In the genomic region with DNA sequence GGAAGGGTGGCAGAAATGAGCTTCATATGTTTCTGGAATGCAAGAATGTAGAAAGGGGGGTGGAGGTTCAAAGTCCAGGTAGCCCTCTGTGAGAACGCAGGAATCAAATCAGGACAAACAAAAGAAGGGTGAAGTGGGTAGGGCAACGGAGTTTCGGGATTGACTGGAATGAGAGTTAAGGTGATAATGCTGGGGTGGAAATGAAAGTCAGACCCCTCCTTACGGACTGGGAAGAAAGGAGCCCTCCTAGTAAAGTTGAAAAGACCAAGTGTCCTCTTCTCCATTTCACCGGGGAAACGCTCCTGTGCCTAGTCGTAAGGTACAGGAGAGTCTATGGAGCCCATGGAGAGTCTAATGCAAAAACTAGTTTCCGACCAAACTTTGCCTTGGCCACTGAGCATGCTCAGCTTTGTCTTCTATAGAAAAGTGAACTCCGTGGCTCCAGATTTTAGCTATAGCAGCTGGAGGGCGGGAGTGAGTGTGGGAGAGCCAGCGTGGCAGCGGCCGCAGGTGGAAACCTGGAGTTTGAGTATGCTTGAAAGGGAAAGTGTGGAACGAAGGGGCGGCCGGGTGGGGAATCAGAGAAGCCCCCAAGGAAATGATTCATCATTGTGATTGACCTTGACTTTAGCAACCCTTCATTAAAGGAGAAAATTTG, we compare ENCODE assay signal across 1 cellular context.
TF ChIP-seq lines count a peak whose summit lies in the region.

No MANE protein-coding gene starts in this region.

TF ChIP-seq in HepG2, 621 proteins besides CTCF, POLR2A, EP300 and RAD21 (continued from another document and continues in another):
- TF ChIP-seq HMGXB4 (CRISPR knock-in tag; IDR thresholded peaks at IDR 0.05; ENCODE audit: borderline replicate concordance in 1 of 2, low read depth in 1 of 2), result peak in 1 of 2 experiments; percentile 16; a peak in 2 of 4 replicates
- TF ChIP-seq ZNF614 (CRISPR knock-in tag; IDR thresholded peaks at IDR 0.05; ENCODE audit: borderline replicate concordance), result peak; percentile 59; the same call in 1 of the 2 replicates
- TF ChIP-seq MEF2D (CRISPR knock-in tag; IDR thresholded peaks at IDR 0.05), result no peak
- no peak for TF ChIP-seq ZNF20 (CRISPR knock-in tag; IDR thresholded peaks at IDR 0.05)
- no peak; the same call in 1 of the 2 replicates for TF ChIP-seq MYC (CRISPR knock-in tag; IDR thresholded peaks at IDR 0.05; ENCODE audit: borderline replicate concordance)
- peak; percentile 88 for TF ChIP-seq PAXIP1 (CRISPR knock-in tag; conservative IDR thresholded peaks at IDR 0.05)
- no peak for TF ChIP-seq CREBL2 (CRISPR knock-in tag; IDR thresholded peaks at IDR 0.05; ENCODE audit: borderline replicate concordance)
- no peak for TF ChIP-seq ZNF749 (CRISPR knock-in tag; IDR thresholded peaks at IDR 0.05; ENCODE audit: borderline replicate concordance)
- TF ChIP-seq GATA4 (IDR thresholded peaks at IDR 0.05; ENCODE audit: borderline replicate concordance, low read depth), result 0 out of 2 replicates have a peak, but pooled peaks have one; percentile 42
- TF ChIP-seq ZFP36L1 (CRISPR knock-in tag; IDR thresholded peaks at IDR 0.05), result peak; percentile 59; the same call in 1 of the 2 replicates
- no peak for TF ChIP-seq ATF7 (IDR thresholded peaks at IDR 0.05)
- TF ChIP-seq ATF7 (CRISPR knock-in tag; IDR thresholded peaks at IDR 0.05), result no peak
- peak; percentile 70; the same call in 1 of the 2 replicates for TF ChIP-seq PHF21A (CRISPR knock-in tag; IDR thresholded peaks at IDR 0.05)
- peak; percentile 62 for TF ChIP-seq POLR2AphosphoS5 (IDR thresholded peaks at IDR 0.05; ENCODE audit: low read depth, low read length)
- no peak for TF ChIP-seq MED8 (CRISPR knock-in tag; IDR thresholded peaks at IDR 0.05; ENCODE audit: insufficient replicate concordance)
- 0 out of 2 replicates have a peak, but pooled peaks have one; percentile 17 for TF ChIP-seq ZNF713 (CRISPR knock-in tag; IDR thresholded peaks at IDR 0.05)
- no peak for TF ChIP-seq RBM22 (optimal IDR thresholded peaks at IDR 0.05; ENCODE audit: low read length)
- TF ChIP-seq MBNL3 (CRISPR knock-in tag; conservative IDR thresholded peaks at IDR 0.05), result no peak
- no peak for TF ChIP-seq NONO (IDR thresholded peaks at IDR 0.05)
- peak; percentile 55; the same call in 1 of the 2 replicates for TF ChIP-seq NONO (CRISPR knock-in tag; conservative IDR thresholded peaks at IDR 0.05)
- no peak for TF ChIP-seq PTBP1 (IDR thresholded peaks at IDR 0.05; ENCODE audit: low read depth, low read length, poor library complexity, severe bottlenecking)
- no peak for TF ChIP-seq ZSCAN30 (CRISPR knock-in tag; IDR thresholded peaks at IDR 0.05)
- no peak; the same call in 1 of the 2 replicates for TF ChIP-seq ZNF337 (CRISPR knock-in tag; IDR thresholded peaks at IDR 0.05; ENCODE audit: borderline replicate concordance, low read depth)
- no peak for TF ChIP-seq ZNF790 (CRISPR knock-in tag; IDR thresholded peaks at IDR 0.05; ENCODE audit: borderline replicate concordance)
- TF ChIP-seq ARHGAP35 (CRISPR knock-in tag; IDR thresholded peaks at IDR 0.05; ENCODE audit: borderline replicate concordance), result no peak; the same call in 1 of the 2 replicates
- no peak for TF ChIP-seq RORA (CRISPR knock-in tag; IDR thresholded peaks at IDR 0.05)
- no peak for TF ChIP-seq SMAD3 (CRISPR knock-in tag; IDR thresholded peaks at IDR 0.05)
- TF ChIP-seq ZC3H4 (CRISPR knock-in tag; IDR thresholded peaks at IDR 0.05; ENCODE audit: borderline replicate concordance), result peak; percentile 50; the same call in 1 of the 2 replicates
- TF ChIP-seq CBFB (CRISPR knock-in tag; IDR thresholded peaks at IDR 0.05), result no peak
- TF ChIP-seq SIN3A (IDR thresholded peaks at IDR 0.05; ENCODE audit: borderline replicate concordance, low read depth, low read length), result no peak; the same call in 1 of the 2 replicates
- TF ChIP-seq ETS1 (CRISPR knock-in tag; IDR thresholded peaks at IDR 0.05), result no peak
- peak; percentile 71; the same call in 1 of the 2 replicates for TF ChIP-seq SP5 (CRISPR knock-in tag; IDR thresholded peaks at IDR 0.05; ENCODE audit: borderline replicate concordance, low read depth)
- peak; percentile 94 for TF ChIP-seq HNF4G (IDR thresholded peaks at IDR 0.05; ENCODE audit: borderline replicate concordance, low read depth, low read length)
- TF ChIP-seq HNF4G (CRISPR knock-in tag; IDR thresholded peaks at IDR 0.05; ENCODE audit: borderline replicate concordance, low read depth), result peak; percentile 81; the same call in 1 of the 2 replicates
- TF ChIP-seq SRSF4 (IDR thresholded peaks at IDR 0.05; ENCODE audit: low read depth, low read length, poor library complexity, severe bottlenecking), result no peak
- TF ChIP-seq SYNCRIP (IDR thresholded peaks at IDR 0.05; ENCODE audit: insufficient read depth, low read depth, low read length), result no peak
- TF ChIP-seq ZBED4 (CRISPR knock-in tag; IDR thresholded peaks at IDR 0.05; ENCODE audit: borderline replicate concordance), result no peak
- no peak for TF ChIP-seq REXO4 (CRISPR knock-in tag; IDR thresholded peaks at IDR 0.05; ENCODE audit: borderline replicate concordance)
- no peak for TF ChIP-seq ASH2L (IDR thresholded peaks at IDR 0.05; ENCODE audit: insufficient read length, low read depth, low read length)
- no peak for TF ChIP-seq CSRNP1 (CRISPR knock-in tag; IDR thresholded peaks at IDR 0.05)
- TF ChIP-seq SAFB2 (CRISPR knock-in tag; IDR thresholded peaks at IDR 0.05; ENCODE audit: borderline replicate concordance, low read depth), result no peak
- no peak for TF ChIP-seq RBFOX2 (IDR thresholded peaks at IDR 0.05; ENCODE audit: low read depth, low read length)
- no peak for TF ChIP-seq CC2D1A (CRISPR knock-in tag; IDR thresholded peaks at IDR 0.05)
- no peak for TF ChIP-seq NFE2 (CRISPR knock-in tag; IDR thresholded peaks at IDR 0.05)
- TF ChIP-seq, protein P1, sequence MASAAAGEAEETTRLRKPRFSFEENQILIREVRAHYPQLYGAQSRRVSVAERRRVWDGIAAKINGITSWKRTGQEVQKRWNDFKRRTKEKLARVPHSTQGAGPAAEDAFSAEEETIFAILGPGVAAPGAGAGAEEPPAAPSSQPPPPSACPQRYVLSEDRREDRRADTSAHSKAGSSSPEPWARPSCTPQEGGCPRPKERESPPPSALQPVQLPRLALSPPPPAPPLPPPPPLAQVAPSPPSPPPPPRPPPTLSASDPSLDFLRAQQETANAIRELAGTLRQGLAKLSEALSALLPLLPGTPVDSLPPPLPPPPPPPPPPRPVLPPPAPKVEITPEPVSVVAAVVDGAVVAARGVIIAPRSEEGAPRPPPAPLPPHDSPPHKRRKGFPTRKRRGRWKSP (CRISPR knock-in tag; IDR thresholded peaks at IDR 0.05), result no peak; the same call in 1 of the 2 replicates
- TF ChIP-seq MXD4 (CRISPR knock-in tag; IDR thresholded peaks at IDR 0.05), result peak; percentile 11; the same call in 1 of the 2 replicates
- no peak for TF ChIP-seq SP4 (CRISPR knock-in tag; IDR thresholded peaks at IDR 0.05)
- no peak; the same call in 1 of the 2 replicates for TF ChIP-seq FOXO1 (CRISPR knock-in tag; IDR thresholded peaks at IDR 0.05)
- TF ChIP-seq STAG1 (CRISPR knock-in tag; IDR thresholded peaks at IDR 0.05), result no peak; the same call in none of the 2 replicates
- no peak for TF ChIP-seq ZNF33B (CRISPR knock-in tag; IDR thresholded peaks at IDR 0.05)
- TF ChIP-seq ARID2 (CRISPR knock-in tag; IDR thresholded peaks at IDR 0.05; ENCODE audit: borderline replicate concordance), result peak; percentile 1; the same call in 1 of the 2 replicates
- TF ChIP-seq RFX5 (IDR thresholded peaks at IDR 0.05; ENCODE audit: low read depth, low read length), result no peak
- TF ChIP-seq MTA3 (CRISPR knock-in tag; IDR thresholded peaks at IDR 0.05), result no peak
- no peak for TF ChIP-seq CENPBD1 (CRISPR knock-in tag; IDR thresholded peaks at IDR 0.05; ENCODE audit: borderline replicate concordance, low read depth)
- TF ChIP-seq ZNF121 (CRISPR knock-in tag; IDR thresholded peaks at IDR 0.05), result no peak
- TF ChIP-seq ZNF446 (CRISPR knock-in tag; IDR thresholded peaks at IDR 0.05), result no peak
